Comparison of ENCODE assay signal across 41 cellular contexts in genomic region chr6:77604476-77604875, GRCh38. TPM values are rescaled to one million over a fixed set of nuclear protein-coding genes. Genes with fewer than 3 reads are reported as not detected.
"Had no signal": no experiment of that assay in that cellular context is flagged by ENCODE, and none has a peak within 500 bp of the region (broad histone marks: within the 10 kb centered on the region; RNA-seq: fewer than 3 reads in every experiment).

No MANE protein-coding gene starts in this region.

- H3K27ac Mint-ChIP-seq: activated naive CD4-positive, alpha-beta T cell treated with anti-CD3 and anti-CD28 coated beads, Interleukin-2, amount 10 ng/mL, durations not matched to agents 7 days and 5 days; activated naive CD4-positive, alpha-beta T cell treated with anti-CD3 and anti-CD28 coated beads, Interleukin-2, amount 50 U/mL, for 24 hours; activated naive CD8-positive, alpha-beta T cell; activated naive CD8-positive, alpha-beta T cell treated with anti-CD3 and anti-CD28 coated beads for 36 hours; activated naive CD8-positive, alpha-beta T cell treated with anti-CD3 and anti-CD28 coated beads, Interleukin-2, amount 10 ng/mL, durations not matched to agents 7 days and 5 days; activated naive CD8-positive, alpha-beta T cell treated with anti-CD3 and anti-CD28 coated beads, Interleukin-2, amount 50 U/mL, for 24 hours; activated T-cell treated with anti-CD3 and anti-CD28 coated beads, Interleukin-2, amount 50 U/mL, for 24 hours; activated T-cell treated with anti-CD3 and anti-CD28 coated beads, Interleukin-2, amount 50 U/mL, for 72 hours; activated T-helper 1 cell treated with anti-CD3 and anti-CD28 coated beads, Interleukin-12 subunit alpha, Interleukin-12 subunit beta, Interleukin-2, Interleukin-4 antibody, amounts not matched to agents 30 ng/mL and 10 ng/mL and 1 ng/mL, durations not matched to agents 14 hours and 24 hours and 36 hours; activated T-helper 17 cell treated with anti-CD3 and anti-CD28 coated beads, Interleukin-2, amount 50 U/mL, for 72 hours; activated T-helper 2 cell treated with anti-CD3 and anti-CD28 coated beads, Interferon-gamma antibody, Interleukin-2, Interleukin-4, amounts not matched to agents 10 μg/mL and 5 μg/mL and 100 μg/mL, durations not matched to agents 14 hours and 24 hours and 36 hours; brain had no signal

- H3K36me3 Mint-ChIP-seq: activated naive CD4-positive, alpha-beta T cell treated with anti-CD3 and anti-CD28 coated beads, Interleukin-2, amount 10 ng/mL, durations not matched to agents 7 days and 5 days; activated naive CD4-positive, alpha-beta T cell treated with anti-CD3 and anti-CD28 coated beads, Interleukin-2, amount 50 U/mL, for 24 hours; activated naive CD8-positive, alpha-beta T cell; activated naive CD8-positive, alpha-beta T cell treated with anti-CD3 and anti-CD28 coated beads for 36 hours; activated naive CD8-positive, alpha-beta T cell treated with anti-CD3 and anti-CD28 coated beads, Interleukin-2, amount 10 ng/mL, durations not matched to agents 7 days and 5 days; brain had no signal

- H3K4me1 Mint-ChIP-seq: activated naive CD4-positive, alpha-beta T cell treated with anti-CD3 and anti-CD28 coated beads, Interleukin-2, amount 10 ng/mL, durations not matched to agents 7 days and 5 days; activated naive CD4-positive, alpha-beta T cell treated with anti-CD3 and anti-CD28 coated beads, Interleukin-2, amount 50 U/mL, for 24 hours; activated naive CD8-positive, alpha-beta T cell treated with anti-CD3 and anti-CD28 coated beads for 36 hours; activated naive CD8-positive, alpha-beta T cell treated with anti-CD3 and anti-CD28 coated beads, Interleukin-2, amount 10 ng/mL, durations not matched to agents 7 days and 5 days; activated naive CD8-positive, alpha-beta T cell treated with anti-CD3 and anti-CD28 coated beads, Interleukin-2, amount 50 U/mL, for 24 hours; activated T-helper 17 cell treated with anti-CD3 and anti-CD28 coated beads, Interleukin-2, amount 50 U/mL, for 72 hours; brain; central memory CD8-positive, alpha-beta T cell had no signal

- H3K9me3 ChIP-seq: adrenal gland, ascending aorta, body of pancreas, breast epithelium, colonic mucosa had no signal

- H3K4me3 Mint-ChIP-seq: activated naive CD4-positive, alpha-beta T cell treated with anti-CD3 and anti-CD28 coated beads, Interleukin-2, amount 10 ng/mL, durations not matched to agents 7 days and 5 days; activated naive CD4-positive, alpha-beta T cell treated with anti-CD3 and anti-CD28 coated beads, Interleukin-2, amount 50 U/mL, for 24 hours; activated naive CD8-positive, alpha-beta T cell; activated naive CD8-positive, alpha-beta T cell treated with anti-CD3 and anti-CD28 coated beads for 36 hours; activated naive CD8-positive, alpha-beta T cell treated with anti-CD3 and anti-CD28 coated beads, Interleukin-2, amount 10 ng/mL, durations not matched to agents 7 days and 5 days; activated naive CD8-positive, alpha-beta T cell treated with anti-CD3 and anti-CD28 coated beads, Interleukin-2, amount 50 U/mL, for 24 hours; activated T-cell treated with anti-CD3 and anti-CD28 coated beads, Interleukin-2, amount 50 U/mL, for 24 hours; activated T-cell treated with anti-CD3 and anti-CD28 coated beads, Interleukin-2, amount 50 U/mL, for 4 hours; activated T-cell treated with anti-CD3 and anti-CD28 coated beads, Interleukin-2, amount 50 U/mL, for 72 hours; activated T-helper 1 cell treated with anti-CD3 and anti-CD28 coated beads, Interleukin-12 subunit alpha, Interleukin-12 subunit beta, Interleukin-2, Interleukin-4 antibody, amounts not matched to agents 30 ng/mL and 10 ng/mL and 1 ng/mL, durations not matched to agents 14 hours and 24 hours and 36 hours; activated T-helper 17 cell treated with anti-CD3 and anti-CD28 coated beads, Interleukin-2, amount 50 U/mL, for 72 hours; brain; central memory CD8-positive, alpha-beta T cell had no signal

- FAIRE-seq: astrocyte, bronchial epithelial cell, colon had no signal

- H3K4me1 ChIP-seq: adrenal gland, ascending aorta, body of pancreas, breast epithelium, colonic mucosa had no signal

- H3K9me3 Mint-ChIP-seq: activated T-helper 1 cell treated with anti-CD3 and anti-CD28 coated beads, Interleukin-12 subunit alpha, Interleukin-12 subunit beta, Interleukin-2, Interleukin-4 antibody, amounts not matched to agents 30 ng/mL and 10 ng/mL and 1 ng/mL, durations not matched to agents 14 hours and 24 hours and 36 hours; brain had no signal

- H3K36me3 ChIP-seq: adrenal gland, ascending aorta, brain microvascular endothelial cell, breast epithelium, cardiac muscle cell, colonic mucosa had no signal

- H3K27me3 ChIP-seq: adrenal gland, ascending aorta, body of pancreas, brain microvascular endothelial cell, breast epithelium, cardiac muscle cell, colonic mucosa had no signal

- H3K4me3 ChIP-seq: adrenal gland, ascending aorta, body of pancreas, breast epithelium, cardiac muscle cell, colonic mucosa had no signal

- DNase-seq: activated effector memory CD4-positive, alpha-beta T cell treated with anti-CD3 and anti-CD28 coated beads, Interleukin-2, amount 50 U/mL, for 16 hours; activated effector memory CD4-positive, alpha-beta T cell treated with Interleukin-2 at 50 U/mL for 16 hours; activated gamma-delta T cell; activated gamma-delta T cell treated with Interleukin-2 at 50 U/mL for 16 hours; activated naive CD4-positive, alpha-beta T cell; activated naive CD4-positive, alpha-beta T cell treated with anti-CD3 and anti-CD28 coated beads, Interleukin-2, amount 10 ng/mL, durations not matched to agents 7 days and 5 days; activated naive CD4-positive, alpha-beta T cell treated with anti-CD3 and anti-CD28 coated beads, Interleukin-2, amount 50 U/mL, for 16 hours; activated naive CD4-positive, alpha-beta T cell treated with Interleukin-2 at 50 U/mL for 16 hours; activated naive CD8-positive, alpha-beta T cell treated with anti-CD3 and anti-CD28 coated beads for 36 hours; activated naive CD8-positive, alpha-beta T cell treated with anti-CD3 and anti-CD28 coated beads, Interleukin-2, amount 10 ng/mL, durations not matched to agents 7 days and 5 days; activated naive CD8-positive, alpha-beta T cell treated with anti-CD3 and anti-CD28 coated beads, Interleukin-2, amount 50 U/mL, for 24 hours; activated T-cell treated with anti-CD3 and anti-CD28 coated beads, Interleukin-2, amount 50 U/mL, for 24 hours; activated T-cell treated with anti-CD3 and anti-CD28 coated beads, Interleukin-2, amount 50 U/mL, for 4 hours; activated T-cell treated with anti-CD3 and anti-CD28 coated beads, Interleukin-2, amount 50 U/mL, for 48 hours; activated T-cell treated with anti-CD3 and anti-CD28 coated beads, Interleukin-2, amount 50 U/mL, for 72 hours; adrenal gland; amniotic stem cell; amygdala; anterior cingulate cortex; aorta; body of pancreas; brain microvascular endothelial cell; caudate nucleus; central memory CD4-positive, alpha-beta T cell; cerebellar nuclear complex; colonic mucosa had no signal

- ATAC-seq: activated naive CD8-positive, alpha-beta T cell treated with anti-CD3 and anti-CD28 coated beads, Interleukin-2, amount 50 U/mL, for 24 hours; activated T-cell treated with anti-CD3 and anti-CD28 coated beads, Interleukin-2, amount 50 U/mL, for 4 hours; activated T-cell treated with anti-CD3 and anti-CD28 coated beads, Interleukin-2, amount 50 U/mL, for 72 hours; activated T-helper 17 cell treated with anti-CD3 and anti-CD28 coated beads, Interleukin-2, amount 50 U/mL, for 72 hours; body of pancreas had no signal

- H3K27ac ChIP-seq: adrenal gland, ascending aorta, body of pancreas, brain microvascular endothelial cell, breast epithelium, cardiac muscle cell, colonic mucosa had no signal

- H3K27me3 Mint-ChIP-seq: activated naive CD4-positive, alpha-beta T cell treated with anti-CD3 and anti-CD28 coated beads, Interleukin-2, amount 10 ng/mL, durations not matched to agents 7 days and 5 days; activated naive CD4-positive, alpha-beta T cell treated with anti-CD3 and anti-CD28 coated beads, Interleukin-2, amount 50 U/mL, for 24 hours; activated naive CD8-positive, alpha-beta T cell; activated naive CD8-positive, alpha-beta T cell treated with anti-CD3 and anti-CD28 coated beads for 36 hours; activated naive CD8-positive, alpha-beta T cell treated with anti-CD3 and anti-CD28 coated beads, Interleukin-2, amount 10 ng/mL, durations not matched to agents 7 days and 5 days; activated naive CD8-positive, alpha-beta T cell treated with anti-CD3 and anti-CD28 coated beads, Interleukin-2, amount 50 U/mL, for 24 hours; activated T-cell treated with anti-CD3 and anti-CD28 coated beads, Interleukin-2, amount 50 U/mL, for 24 hours; activated T-helper 17 cell treated with anti-CD3 and anti-CD28 coated beads, Interleukin-2, amount 50 U/mL, for 72 hours; central memory CD8-positive, alpha-beta T cell had no signal

RNA-seq across cellular contexts. Expression of gene MEI4, which starts 48.4 kb away (rescaled TPM):
- total RNA-seq: activated naive CD8-positive, alpha-beta T cell treated with anti-CD3 and anti-CD28 coated beads, Interleukin-2, amount 10 ng/mL, durations not matched to agents 7 days and 5 days; activated T-cell treated with anti-CD3 and anti-CD28 coated beads, Interleukin-2, amount 50 U/mL, for 4 hours; activated T-cell treated with anti-CD3 and anti-CD28 coated beads, Interleukin-2, amount 50 U/mL, for 72 hours; activated T-helper 1 cell treated with anti-CD3 and anti-CD28 coated beads, Interleukin-12 subunit alpha, Interleukin-12 subunit beta, Interleukin-2, Interleukin-4 antibody, amounts not matched to agents 30 ng/mL and 10 ng/mL and 1 ng/mL, durations not matched to agents 14 hours and 24 hours and 36 hours; activated T-helper 17 cell treated with anti-CD3 and anti-CD28 coated beads, Interleukin-2, amount 50 U/mL, for 72 hours; activated T-helper 2 cell treated with anti-CD3 and anti-CD28 coated beads, Interferon-gamma antibody, Interleukin-2, Interleukin-4, amounts not matched to agents 10 μg/mL and 5 μg/mL and 100 μg/mL, durations not matched to agents 14 hours and 24 hours and 36 hours; ascending aorta; breast epithelium; bronchial epithelial cell; cardiac septum; chondrocyte; colonic mucosa had no signal
